Comparison of ENCODE assay signal across 7 cellular contexts in genomic region chr20:61890210-61890609, GRCh38.
"Had no signal": no experiment of that assay in that cellular context is flagged by ENCODE, and none has a peak within 500 bp of the region (broad histone marks: within the 10 kb centered on the region; RNA-seq: fewer than 3 reads in every experiment).

No MANE protein-coding gene starts in this region.

- DNase-seq: H7, HFFc6, KG1 had no signal

- H3K36me3 Mint-ChIP-seq: IgD-negative memory B cell had no signal

- H3K4me1 ChIP-seq: HAP-1 had no signal

- H3K4me2 ChIP-seq: GM23338 had no signal

- H2AFZ ChIP-seq: GM23338 had no signal

- H3K36me3 ChIP-seq: HAP-1 had no signal

- H3K27ac Mint-ChIP-seq: GM23338, HFFc6, IgD-negative memory B cell had no signal

- H3K4me1 Mint-ChIP-seq: GM23338 had no signal

- H3K9me3 ChIP-seq: HAP-1 had no signal

- H3K4me3 ChIP-seq: GM23338, HAP-1 had no signal

- ATAC-seq: GM23338, HCT116 had no signal

- H3K4me3 Mint-ChIP-seq: GM23338, HFFc6, IgD-negative memory B cell had no signal
